In genomic region chr20:50190251-50191064, GRCh38 we compare ENCODE assay signal across 8 cellular contexts. TPM values are rescaled to one million over a fixed set of nuclear protein-coding genes. Genes with fewer than 3 reads are reported as not detected.
DNase-seq lines count a peak whose midpoint lies in the region; ATAC-seq and TF ChIP-seq lines count a peak whose summit lies in the region.

CEBPB (plus strand) TSS chr20:50190830; CDS start chr20:50191034, 204 bp downstream.

- H3K27me3 ChIP-seq in breast epithelium = no peaks in the 10 kb centered on the region

- ATAC-seq in HG02759 (IDR thresholded peaks at IDR 0.05; ENCODE audit: unreplicated experiment) = peak; percentile 53
- ATAC-seq in GM18519 (IDR thresholded peaks at IDR 0.05; ENCODE audit: low FRiP score, unreplicated experiment) = no peak

- intact Hi-C loops in breast epithelium (cut with DNase I; ENCODE audit: low total_unique reads) = no loop called here

- H3K27ac ChIP-seq in breast epithelium = peak within 1 kb of the TSS; percentile 99 to 100

- TF ChIP-seq CTCF in GM10266 (IDR thresholded peaks at IDR 0.05; ENCODE audit: control insufficient read depth, insufficient read depth, low read depth, missing control alignments) (peak; percentile 59), WI38 (IDR thresholded peaks at IDR 0.05; ENCODE audit: low read depth, low read length) (peak; percentile 61), breast epithelium (IDR thresholded peaks at IDR 0.05) (peak; percentile 67 to 92 (median 92))

- H3K4me3 ChIP-seq in WI38 (ENCODE audit: low read depth, low read length) (peak within 1 kb of the TSS; percentile 96), breast epithelium (peak within 1 kb of the TSS; percentile 87 to 95 (median 89))

- DNase-seq in GM10266 (ENCODE audit: extremely low spot score) (peak; percentile 96), NCI-H2171 (lab: John Stamatoyannopoulos, UW) (peak; percentile 86), breast epithelium (ENCODE audit: low spot score in 2 of 2) (peak; percentile 90), iPS-NIHi7 (ENCODE audit: extremely low spot score) (peak; percentile 94)
- DNase-seq in stimulated activated CD4-positive, alpha-beta T cell treated with anti-CD3 and anti-CD28 coated beads, Interleukin-12 subunit alpha, Interleukin-12 subunit beta, amount 100 ng/mL, for 24 hours (ENCODE audit: low read depth in 2 of 2) = peak; percentile 58 to 83

- H3K4me1 ChIP-seq in breast epithelium = peaks cover 0 to 8% of the 10 kb centered on the region in 2 donors

- no peaks in the 10 kb centered on the region for H3K9me3 ChIP-seq in breast epithelium

- TF ChIP-seq POLR2A in breast epithelium (IDR thresholded peaks at IDR 0.05) = peak; percentile 98

- no peaks in the 10 kb centered on the region for H3K36me3 ChIP-seq in breast epithelium

RNA-seq across cellular contexts. Expression of gene CEBPB, which starts in this region (rescaled TPM):
- 100 to 1,000 TPM; 137 to 177 (median 149) TPM for total RNA-seq in breast epithelium
